8 cellular contexts compared by ENCODE assay signal in the genomic region with DNA sequence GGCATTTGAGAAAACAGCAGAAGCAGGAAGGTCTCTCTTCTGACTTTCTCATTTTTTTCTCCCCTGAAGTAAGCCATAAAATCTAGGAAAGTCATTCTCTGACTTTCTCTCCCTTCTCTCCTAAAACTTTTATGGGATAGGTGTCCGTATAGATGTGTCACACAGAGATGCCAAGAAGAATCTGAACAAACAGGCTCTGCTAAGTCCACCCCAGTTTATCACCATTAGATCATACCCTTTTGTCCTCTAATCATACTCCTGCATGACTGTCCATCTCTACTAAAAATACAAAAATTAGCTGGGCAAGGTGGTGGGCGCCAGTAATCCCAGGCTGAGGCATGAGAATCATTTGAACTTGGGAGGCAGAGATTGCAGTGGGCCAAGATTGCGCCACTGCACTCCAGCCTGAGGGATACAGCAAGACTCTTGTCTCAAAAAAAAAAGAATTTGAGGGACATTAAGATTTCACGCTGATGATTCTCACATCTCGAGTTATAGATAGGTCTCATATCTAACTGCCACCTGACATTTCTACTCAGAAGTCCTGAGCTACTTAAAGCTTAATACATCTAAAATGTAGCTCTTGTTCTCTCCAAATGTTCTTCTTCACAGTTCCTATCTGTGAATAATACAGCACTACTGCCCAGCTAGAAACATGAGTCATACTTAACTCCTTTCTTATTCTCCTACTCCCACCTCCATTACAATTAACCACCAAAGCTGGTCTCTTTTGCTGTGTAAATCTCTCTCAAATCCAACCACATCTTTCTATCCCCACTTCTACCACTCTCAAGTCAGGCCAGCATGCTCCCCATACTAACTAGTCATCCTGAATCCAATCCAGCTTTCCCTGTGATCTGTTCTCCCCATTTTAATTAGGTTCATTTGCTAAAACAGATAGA. TPM values are rescaled to one million over a fixed set of nuclear protein-coding genes. Genes with fewer than 3 reads are reported as not detected.
A peak's percentile ranks its signal among the peaks of the same experiment; 100 is the strongest.
DNase-seq lines count a peak whose midpoint lies in the region; ATAC-seq and TF ChIP-seq lines count a peak whose summit lies in the region.

No MANE protein-coding gene starts in this region.

- peaks cover 31 to 44% of the 10 kb centered on the region in 2 donors for H3K4me1 Mint-ChIP-seq in natural killer cell treated with Interleukin-12 subunit alpha and Interleukin-12 subunit beta and Interleukin-15 and Interleukin-18, amount 100 ng/mL, for 72 hours (ENCODE audit: low read depth in 2 of 2)

- no peak for TF ChIP-seq CTCF in epithelial cell of esophagus (IDR thresholded peaks at IDR 0.05; ENCODE audit: insufficient read depth, low read depth, low read length, missing control alignments)

- H3K36me3 Mint-ChIP-seq in natural killer cell treated with Interleukin-12 subunit alpha and Interleukin-12 subunit beta and Interleukin-15 and Interleukin-18, amount 100 ng/mL, for 72 hours = no peaks in the 10 kb centered on the region

- H3K27ac Mint-ChIP-seq in natural killer cell treated with Interleukin-12 subunit alpha and Interleukin-12 subunit beta and Interleukin-15 and Interleukin-18, amount 100 ng/mL, for 72 hours = peak overlapping the region; percentile 6 to 24

- H3K4me3 ChIP-seq in epithelial cell of esophagus (ENCODE audit: low read length) = no peak overlapping the region

- no peak overlapping the region for H3K4me3 Mint-ChIP-seq in natural killer cell treated with Interleukin-12 subunit alpha and Interleukin-12 subunit beta and Interleukin-15 and Interleukin-18, amount 100 ng/mL, for 72 hours

- no peaks in the 10 kb centered on the region for H3K27me3 Mint-ChIP-seq in natural killer cell treated with Interleukin-12 subunit alpha and Interleukin-12 subunit beta and Interleukin-15 and Interleukin-18, amount 100 ng/mL, for 72 hours

- DNase-seq in MV-4-11 (lab: John Stamatoyannopoulos, UW) (peak; percentile 37), epithelial cell of esophagus (ENCODE audit: low read depth) (peak; percentile 60), RPMI8226 (no peak), NCI-H1694 treated with DMSO at 0.1 percent for 48 hours (lab: John Stamatoyannopoulos, UW) (no peak)
- DNase-seq in natural killer cell treated with Interleukin-12 subunit alpha and Interleukin-12 subunit beta and Interleukin-15 and Interleukin-18, amount 100 ng/mL, for 72 hours (ENCODE audit: low spot score) = no peak

- no peaks in the 10 kb centered on the region for H3K9me3 Mint-ChIP-seq in natural killer cell treated with Interleukin-12 subunit alpha and Interleukin-12 subunit beta and Interleukin-15 and Interleukin-18, amount 100 ng/mL, for 72 hours

- peak; percentile 60 for ATAC-seq in GM18868 (IDR thresholded peaks at IDR 0.05; ENCODE audit: unreplicated experiment)
- peak in 1 of 2 donors; percentile 61 for ATAC-seq in natural killer cell treated with Interleukin-12 subunit alpha and Interleukin-12 subunit beta and Interleukin-15 and Interleukin-18, amount 100 ng/mL, for 72 hours
- ATAC-seq in GM18498 (IDR thresholded peaks at IDR 0.05; ENCODE audit: unreplicated experiment) = no peak
- no peak for ATAC-seq in GM21576 (IDR thresholded peaks at IDR 0.05; ENCODE audit: unreplicated experiment)

RNA-seq across cellular contexts. Expression of a gene that starts 47.7 kb away (rescaled TPM):
- total RNA-seq in natural killer cell treated with Interleukin-12 subunit alpha and Interleukin-12 subunit beta and Interleukin-15 and Interleukin-18, amount 100 ng/mL, for 72 hours = 10 to 100 TPM; 58.4 to 76.6 TPM

Comparison
In these comparisons a context has a peak if more than half of its experiments do, and no peak if none do; other contexts are left out.
1. DNase-seq: peak in MV-4-11 (single experiment) and epithelial cell of esophagus (single experiment); none in natural killer cell treated with Interleukin-12 subunit alpha and Interleukin-12 subunit beta and Interleukin-15 and Interleukin-18, amount 100 ng/mL, for 72 hours (single experiment), RPMI8226 (single experiment) and NCI-H1694 treated with DMSO at 0.1 percent for 48 hours (single experiment).